In genomic region chr9:36486454-36486932, GRCh38 we compare ENCODE assay signal across 8 cellular contexts.
DNase-seq lines count a peak whose midpoint lies in the region; ATAC-seq and TF ChIP-seq lines count a peak whose summit lies in the region.

No MANE protein-coding gene starts in this region.

- TF ChIP-seq CTCF in DND-41 (IDR thresholded peaks at IDR 0.05; ENCODE audit: borderline replicate concordance, extremely low read depth, low read length, poor library complexity, severe bottlenecking) (no peak), SU-DHL-6 (IDR thresholded peaks at IDR 0.05; ENCODE audit: insufficient read depth, low read length, poor library complexity, severe bottlenecking) (no peak)

- H3K4me3 ChIP-seq in DND-41 (ENCODE audit: low read depth in 1 of 2, low read length in 2 of 2) (peak overlapping the region; percentile 90 to 93), HAP-1 (peak overlapping the region; percentile 76), SU-DHL-6 (ENCODE audit: insufficient read depth, low read length, poor library complexity, severe bottlenecking) (peak overlapping the region; percentile 82), muscle layer of duodenum (ENCODE audit: low read depth in 1 of 2, low read length in 2 of 2) (peak overlapping the region; percentile 75 to 89)

- H3K4me1 ChIP-seq in DND-41 (ENCODE audit: insufficient read depth, low read length): peaks cover 34% of the 10 kb centered on the region
- H3K4me1 ChIP-seq in HAP-1: peaks cover 36% of the 10 kb centered on the region
- peaks cover 3 to 24% of the 10 kb centered on the region in 2 donors for H3K4me1 ChIP-seq in muscle layer of duodenum (ENCODE audit: control insufficient read depth in 1 of 2, insufficient read depth in 2 of 2, low read length in 2 of 2)

- H4K20me1 ChIP-seq in DND-41 (ENCODE audit: insufficient read depth, low read length) (peaks cover 20% of the 10 kb centered on the region; the same call in 1 of the 2 replicates), SU-DHL-6 (ENCODE audit: low read depth, low read length) (no peaks in the 10 kb centered on the region)

- H3K9me2 ChIP-seq in SU-DHL-6 (replicated peaks; ENCODE audit: insufficient read depth, low read length): no peaks in the 10 kb centered on the region

- H2AFZ ChIP-seq in DND-41 (ENCODE audit: low read depth, low read length) (peak overlapping the region; percentile 69), SU-DHL-6 (ENCODE audit: low read depth, low read length, severe bottlenecking) (peak overlapping the region; percentile 86)

- ATAC-seq in DND-41 (ENCODE audit: insufficient read depth, low read depth) (peak; percentile 1; the same call in 2 of the 3 replicates), GM18870 (IDR thresholded peaks at IDR 0.05; ENCODE audit: unreplicated experiment) (no peak), HG03039 (IDR thresholded peaks at IDR 0.05; ENCODE audit: unreplicated experiment) (no peak)
- no peak for ATAC-seq in effector memory CD8-positive, alpha-beta T cell (replicated peaks)

- peak overlapping the region; percentile 62 for H3K27ac ChIP-seq in DND-41 (ENCODE audit: low read length)
- peak overlapping the region; percentile 78 for H3K27ac ChIP-seq in SU-DHL-6 (ENCODE audit: low read depth, low read length)
- H3K27ac ChIP-seq in muscle layer of duodenum (ENCODE audit: low read length): peak overlapping the region; percentile 60

- no peak for DNase-seq in DND-41
- DNase-seq in HAP-1 (ENCODE audit: low spot score in 2 of 2): peak in 1 of 2 experiments; percentile 38
- peak in 1 of 3 experiments; percentile 12 for DNase-seq in effector memory CD8-positive, alpha-beta T cell
- no peak for DNase-seq in kidney glomerular epithelial cell (lab: John Stamatoyannopoulos, UW)

- in situ Hi-C loops in HAP-1 (cut with MboI; ENCODE audit: low sequenced_read_pairs): no loop called here

- peak overlapping the region; percentile 87 to 88 for H3K27ac Mint-ChIP-seq in effector memory CD8-positive, alpha-beta T cell

- no peaks in the 10 kb centered on the region for H3K27me3 Mint-ChIP-seq in effector memory CD8-positive, alpha-beta T cell

- no peaks in the 10 kb centered on the region for H3K27me3 ChIP-seq in DND-41 (ENCODE audit: insufficient read depth, low read length, poor library complexity)
- H3K27me3 ChIP-seq in HAP-1 (ENCODE audit: low read depth): no peaks in the 10 kb centered on the region
- no peaks in the 10 kb centered on the region for H3K27me3 ChIP-seq in SU-DHL-6 (ENCODE audit: low read length)
- H3K27me3 ChIP-seq in muscle layer of duodenum (ENCODE audit: low read depth, low read length): no peaks in the 10 kb centered on the region

- H3K36me3 ChIP-seq in DND-41 (ENCODE audit: insufficient read depth, low read length): no peaks in the 10 kb centered on the region; the same call in 1 of the 2 replicates
- no peaks in the 10 kb centered on the region for H3K36me3 ChIP-seq in HAP-1 (replicated peaks)
- no peaks in the 10 kb centered on the region for H3K36me3 ChIP-seq in SU-DHL-6 (ENCODE audit: low read length)
- no peaks in the 10 kb centered on the region for H3K36me3 ChIP-seq in muscle layer of duodenum (ENCODE audit: control insufficient read depth in 1 of 2, insufficient read depth in 2 of 2, low read length in 2 of 2)

- peak overlapping the region; percentile 72 to 79 for H3K4me3 Mint-ChIP-seq in effector memory CD8-positive, alpha-beta T cell

- H3K36me3 Mint-ChIP-seq in effector memory CD8-positive, alpha-beta T cell (ENCODE audit: insufficient read depth): peaks cover 13% of the 10 kb centered on the region

- peaks cover 45 to 54% of the 10 kb centered on the region in 2 donors for H3K4me1 Mint-ChIP-seq in effector memory CD8-positive, alpha-beta T cell (ENCODE audit: low read depth in 2 of 2)

- peak overlapping the region; percentile 88 for H3K4me2 ChIP-seq in DND-41 (ENCODE audit: insufficient read depth, low read length)
- peak overlapping the region; percentile 81 for H3K4me2 ChIP-seq in SU-DHL-6 (ENCODE audit: low read depth, low read length, poor library complexity, severe bottlenecking)

- no peaks in the 10 kb centered on the region for H3K9me3 Mint-ChIP-seq in effector memory CD8-positive, alpha-beta T cell

- peak overlapping the region; percentile 80 for H3K9ac ChIP-seq in DND-41 (ENCODE audit: low read depth, low read length)
- peak overlapping the region; percentile 74 for H3K9ac ChIP-seq in SU-DHL-6 (ENCODE audit: low read length)

- no peaks in the 10 kb centered on the region for H3F3A ChIP-seq in SU-DHL-6 (ENCODE audit: insufficient read depth)

- H3K9me3 ChIP-seq in DND-41 (ENCODE audit: insufficient read depth, low read length, severe bottlenecking): no peaks in the 10 kb centered on the region
- no peaks in the 10 kb centered on the region for H3K9me3 ChIP-seq in HAP-1
- H3K9me3 ChIP-seq in SU-DHL-6 (ENCODE audit: insufficient read depth, low read length): no peaks in the 10 kb centered on the region
- H3K9me3 ChIP-seq in muscle layer of duodenum (ENCODE audit: control insufficient read depth in 1 of 2, low read length in 2 of 2): no peaks in the 10 kb centered on the region

- peaks cover 52% of the 10 kb centered on the region for H3K79me2 ChIP-seq in DND-41 (ENCODE audit: insufficient read depth, low read length)
- H3K79me2 ChIP-seq in SU-DHL-6 (ENCODE audit: insufficient read depth, low read length): peaks cover 51% of the 10 kb centered on the region
